9 cellular contexts compared by ENCODE assay signal in genomic region chr19:3065675-3066357, GRCh38. TPM values are rescaled to one million over a fixed set of nuclear protein-coding genes. Genes with fewer than 3 reads are reported as not detected.
DNase-seq lines count a peak whose midpoint lies in the region; ATAC-seq and TF ChIP-seq lines count a peak whose summit lies in the region.
"Had no signal": no experiment of that assay in that cellular context is flagged by ENCODE, and none has a peak within 500 bp of the region (broad histone marks: within the 10 kb centered on the region; RNA-seq: fewer than 3 reads in every experiment).

No MANE protein-coding gene starts in this region.

- TF ChIP-seq CTCF in Peyer's patch (IDR thresholded peaks at IDR 0.05) (no peak), upper lobe of left lung (IDR thresholded peaks at IDR 0.05) (no peak)

- H3K9me3 ChIP-seq in Peyer's patch (no peaks in the 10 kb centered on the region), upper lobe of left lung (no peaks in the 10 kb centered on the region)

- 38 to 49% methylated on average over 15 of the region's 15 CpGs for WGBS in upper lobe of left lung, 2 donors

- DNase-seq in Right ventricle myocardium inferior (ENCODE audit: missing footprints) (peak; percentile 25), cardiac septum (ENCODE audit: low spot score) (no peak), Peyer's patch (peak in 2 of 3 donors; percentile 80 to 83), upper lobe of left lung (no peak), AML-193 (lab: John Stamatoyannopoulos, UW) (no peak), EL (no peak)
- DNase-seq in activated CD4-positive, CD25-positive, alpha-beta regulatory T cell (lab: John Stamatoyannopoulos, UW) = no peak
- DNase-seq: stimulated activated naive CD4-positive, alpha-beta T cell treated with Interleukin-2 at 50 U/mL for 16 hours had no signal

- H3K27me3 ChIP-seq in Peyer's patch (no peaks in the 10 kb centered on the region), upper lobe of left lung (no peaks in the 10 kb centered on the region)

- H3K4me1 ChIP-seq in Peyer's patch (peaks cover 0 to 13% (median 8%) of the 10 kb centered on the region in 4 donors), upper lobe of left lung (peaks cover 18 to 34% (median 28%) of the 10 kb centered on the region in 4 donors)

- peak overlapping the region in 1 of 4 donors; percentile 3 for H3K4me3 ChIP-seq in Peyer's patch
- no peak overlapping the region for H3K4me3 ChIP-seq in upper lobe of left lung

- H3K36me3 ChIP-seq in Peyer's patch = no peaks in the 10 kb centered on the region
- H3K36me3 ChIP-seq in upper lobe of left lung = no peaks in the 10 kb centered on the region

- H3K27ac ChIP-seq in Peyer's patch (peak overlapping the region in 1 of 4 donors; percentile 69), upper lobe of left lung (peak overlapping the region in 3 of 4 donors; percentile 60 to 67 (median 65))

- intact Hi-C loops in Right ventricle myocardium inferior (cut with DNase I) (no loop called here), cardiac septum (cut with DNase I) (no loop called here)

- ATAC-seq in Right ventricle myocardium inferior (no peak), HG02970 (IDR thresholded peaks at IDR 0.05; ENCODE audit: low FRiP score, unreplicated experiment) (peak; percentile 45), upper lobe of left lung (ENCODE audit: low FRiP score in 2 of 2) (peak in 1 of 2 donors; percentile 8)

- no peak for TF ChIP-seq EP300 in upper lobe of left lung (IDR thresholded peaks at IDR 0.05)

- TF ChIP-seq POLR2A in Peyer's patch (IDR thresholded peaks at IDR 0.05) (no peak), upper lobe of left lung (IDR thresholded peaks at IDR 0.05) (no peak)

RNA-seq across cellular contexts. Expression of gene TLE5, which starts 3.5 kb away (rescaled TPM):
- 775 TPM for total RNA-seq in Right ventricle myocardium inferior
- total RNA-seq in cardiac septum = 804 TPM
- 100 to 1,000 TPM; 134 to 366 (median 289) TPM for total RNA-seq in Peyer's patch
- total RNA-seq in upper lobe of left lung = 100 to 1,000 TPM; 324 to 781 (median 471) TPM

RNA-seq across cellular contexts. Expression of gene GNA11, which starts 28.3 kb away (rescaled TPM):
- total RNA-seq in Right ventricle myocardium inferior (64.7 TPM), cardiac septum (60.9 TPM), Peyer's patch (100 to 1,000 TPM; 120 to 557 (median 456) TPM), upper lobe of left lung (100 to 1,000 TPM in 1 of 6 donors, 10 to 100 TPM in 5; 60.0 to 103 (median 75.9) TPM)

RNA-seq across cellular contexts. Expression of gene TLE2, which starts 36.7 kb away (rescaled TPM):
- total RNA-seq in Right ventricle myocardium inferior (58.6 TPM), cardiac septum (48.0 TPM), Peyer's patch (10 to 100 TPM in 3 of 4 donors, 1 to 10 TPM in 1; 4.6 to 45.2 (median 29.2) TPM), upper lobe of left lung (100 to 1,000 TPM in 1 of 6 donors, 10 to 100 TPM in 5; 35.0 to 115 (median 56.0) TPM)

Comparison
In these comparisons a context has a peak if more than half of its experiments do, and no peak if none do; other contexts are left out.
1. DNase-seq: peak in Right ventricle myocardium inferior (single experiment) and Peyer's patch (2 of 3); none in cardiac septum (single experiment), upper lobe of left lung (0 of 2), AML-193 (0 of 2), EL (single experiment) and activated CD4-positive, CD25-positive, alpha-beta regulatory T cell (0 of 4).